Comparison of ENCODE assay signal across 19 cellular contexts in genomic region chr6:74167951-74168350, GRCh38.
DNase-seq lines count a peak whose midpoint lies in the region; ATAC-seq and TF ChIP-seq lines count a peak whose summit lies in the region.
"Had no signal": no experiment of that assay in that cellular context is flagged by ENCODE, and none has a peak within 500 bp of the region (broad histone marks: within the 10 kb centered on the region; RNA-seq: fewer than 3 reads in every experiment).

No MANE protein-coding gene starts in this region.

- H3K9ac ChIP-seq in IMR-90 (ENCODE audit: low read depth, low read length), result no peak overlapping the region

- no peak for ATAC-seq in IMR-90 (ENCODE audit: low read depth)
- ATAC-seq: CD8-positive, alpha-beta T cell had no signal

- H2AK9ac ChIP-seq in IMR-90 (replicated peaks; ENCODE audit: low read depth, low read length, poor library complexity), result no peak overlapping the region

- H3K9me3 ChIP-seq in IMR-90 (ENCODE audit: control insufficient read depth, insufficient read depth, low read length), result peaks cover 3% of the 10 kb centered on the region; the same call in 1 of the 2 replicates
- H3K9me3 ChIP-seq in Caco-2, result 0 out of 2 replicates have a peak, but pooled peaks cover 2% of the 10 kb centered on the region
- H3K9me3 ChIP-seq: SJCRH30 had no signal

- CTCF ChIA-PET in IMR-90 (lab: Yijun Ruan, JAX) (interaction anchor here (0.6 kb wide), 2 partner anchors 50 to 151 kb away, joined by 3 read pairs; no protein-coding TSS in a partner anchor), Caco-2 (lab: Charles Lee) (no interaction called here)

- no peak overlapping the region for H3K23ac ChIP-seq in IMR-90 (ENCODE audit: low read depth, low read length)

- no peak for TF ChIP-seq POLR2A in IMR-90 (IDR thresholded peaks at IDR 0.05; ENCODE audit: low read depth, low read length)

- intact Hi-C loops in IMR-90 (cut with micrococcal nuclease) (no loop called here), Caco-2 (cut with micrococcal nuclease; ENCODE audit: unreplicated experiment) (loop anchor here (2.0 kb wide), 1 partner anchor 29 kb away; no protein-coding TSS in a partner anchor)

- no peaks in the 10 kb centered on the region for H3K36me3 Mint-ChIP-seq in Caco-2 (ENCODE audit: insufficient read depth, unreplicated experiment)
- H3K36me3 Mint-ChIP-seq: CD8-positive, alpha-beta T cell; IgD-negative memory B cell had no signal

- H3K9me1 ChIP-seq in IMR-90 (ENCODE audit: insufficient read depth, low read length), result peaks cover 4% of the 10 kb centered on the region

- H2BK15ac ChIP-seq in IMR-90 (ENCODE audit: low read depth, low read length), result peak overlapping the region; percentile 7; the same call in 1 of the 3 replicates

- DNase-seq in AG20443 (ENCODE audit: low spot score), result peak; percentile 25
- DNase-seq in IMR-90, result peak; percentile 5
- peak; percentile 1 for DNase-seq in fibroblast of pulmonary artery (ENCODE audit: low read depth)
- peak; percentile 19 for DNase-seq in stromal cell of bone marrow (ENCODE audit: low read depth)
- no peak for DNase-seq in stimulated activated CD8-positive, alpha-beta memory T cell treated with anti-CD3 and anti-CD28 coated beads, Interleukin-4, amount 100 ng/mL, for 48 hours
- DNase-seq in Caco-2, result no peak
- no peak for DNase-seq in NCI-H2081 (lab: John Stamatoyannopoulos, UW)
- DNase-seq: CD8-positive, alpha-beta T cell; H7; Karpas-422; NCI-H1436; NCI-H1930; NCI-H345; NCI-H524 treated with DMSO at 0.1 percent for 48 hours; PC-9; SJCRH30 had no signal

- H3K4me3 ChIP-seq in IMR-90 (ENCODE audit: insufficient read depth, low read depth, low read length) (no peak overlapping the region), fibroblast of pulmonary artery (replicated peaks; ENCODE audit: low read depth, low read length) (no peak overlapping the region), Caco-2 (ENCODE audit: low read depth, low read length) (no peak overlapping the region)
- H3K4me3 ChIP-seq: PC-9, SJCRH30 had no signal

- H4K20me1 ChIP-seq in IMR-90 (ENCODE audit: insufficient read depth, low read length), result no peaks in the 10 kb centered on the region

- H4K91ac ChIP-seq in IMR-90 (ENCODE audit: insufficient read depth, low read depth, low read length), result peak overlapping the region; percentile 47

- no peak overlapping the region for H2AK5ac ChIP-seq in IMR-90 (ENCODE audit: low read depth, low read length)

- H3K4me3 Mint-ChIP-seq in Caco-2 (ENCODE audit: unreplicated experiment), result no peak overlapping the region
- H3K4me3 Mint-ChIP-seq: CD8-positive, alpha-beta T cell; IgD-negative memory B cell had no signal

- peaks cover 13% of the 10 kb centered on the region for H3K4me1 Mint-ChIP-seq in Caco-2 (ENCODE audit: low read depth, unreplicated experiment)
- H3K4me1 Mint-ChIP-seq: IgD-negative memory B cell had no signal

- in situ Hi-C loops in IMR-90 (cut with MboI; ENCODE audit: low sequenced_read_pairs), result no loop called here

- peak overlapping the region in 1 of 2 experiments; percentile 57; a peak in 1 of 4 replicates for H4K8ac ChIP-seq in IMR-90 (ENCODE audit: low read depth in 2 of 2, low read length in 2 of 2)

- H3K27me3 ChIP-seq in IMR-90 (ENCODE audit: control insufficient read depth, insufficient read depth, low read length) (no peaks in the 10 kb centered on the region), Caco-2 (replicated peaks; ENCODE audit: control insufficient read depth, insufficient read depth, low read length) (no peaks in the 10 kb centered on the region)
- H3K27me3 ChIP-seq: SJCRH30 had no signal

- no peak overlapping the region for H3K56ac ChIP-seq in IMR-90 (ENCODE audit: extremely low read depth, insufficient read depth, low read length)

- H3K79me1 ChIP-seq in IMR-90 (ENCODE audit: low read depth in 1 of 2, low read length in 2 of 2), result no peaks in the 10 kb centered on the region

- H2AFZ ChIP-seq in IMR-90 (replicated peaks; ENCODE audit: low read length, poor library complexity), result no peak overlapping the region
- H2AFZ ChIP-seq: PC-9 had no signal

- H3K4ac ChIP-seq in IMR-90 (ENCODE audit: low read depth, low read length), result peak overlapping the region; percentile 22; the same call in 1 of the 2 replicates

- H3K4me1 ChIP-seq in IMR-90 (ENCODE audit: control insufficient read depth, insufficient read depth, low read length) (peaks cover 8% of the 10 kb centered on the region; the same call in 1 of the 2 replicates), Caco-2 (peaks cover 21% of the 10 kb centered on the region)
- H3K4me1 ChIP-seq: SJCRH30 had no signal

- H2BK5ac ChIP-seq in IMR-90 (ENCODE audit: low read depth, low read length, poor library complexity, severe bottlenecking), result peak overlapping the region; percentile 29

- dilution Hi-C loops in IMR-90 (cut with HindIII; ENCODE audit: low sequenced_read_pairs, unreplicated experiment), result no loop called here

- no peak for TF ChIP-seq CTCF in IMR-90 (conservative IDR thresholded peaks at IDR 0.05; ENCODE audit: low read depth, low read length)
- TF ChIP-seq CTCF in fibroblast of pulmonary artery (IDR thresholded peaks at IDR 0.05; ENCODE audit: low read length, missing control alignments), result no peak
- no peak for TF ChIP-seq CTCF in Caco-2 (IDR thresholded peaks at IDR 0.05; ENCODE audit: insufficient read depth in 1 of 2, low read depth in 1 of 2, low read length in 1 of 2, severe bottlenecking in 1 of 2, unreplicated experiment in 1 of 2)

- H3K27ac ChIP-seq in IMR-90 (ENCODE audit: insufficient read depth, low read length), result no peak overlapping the region
- H3K27ac ChIP-seq: HL-60, PC-9, RWPE1, SJCRH30 had no signal

- POLR2A ChIA-PET in IMR-90 (lab: Charles Lee; ENCODE audit: unreplicated experiment), result interaction anchor here (0.6 kb wide), 2 partner anchors 56 to 1040 kb away, joined by 3 to 4 read pairs; no protein-coding TSS in a partner anchor
- POLR2A ChIA-PET in Caco-2 (lab: Charles Lee), result no interaction called here

- no CpG with 5 or more reads among the region's 1 CpG for WGBS in IMR-90 (ENCODE audit: extremely low coverage in 2 of 2, insufficient read length in 1 of 2), 2 experiments

- H3K36me3 ChIP-seq in IMR-90 (ENCODE audit: control insufficient read depth, insufficient read depth, low read length) (no peaks in the 10 kb centered on the region), Caco-2 (ENCODE audit: control insufficient read depth, insufficient read depth, low read length) (no peaks in the 10 kb centered on the region)
- H3K36me3 ChIP-seq: SJCRH30 had no signal

- peak overlapping the region; percentile 26 for H3K14ac ChIP-seq in IMR-90 (replicated peaks; ENCODE audit: low read depth, low read length)

- peak overlapping the region; percentile 14; the same call in 1 of the 2 replicates for H2BK20ac ChIP-seq in IMR-90 (ENCODE audit: low read depth, low read length)

- H2BK120ac ChIP-seq in IMR-90 (ENCODE audit: low read depth, low read length), result peak overlapping the region; percentile 54

- H3K27me3 Mint-ChIP-seq in Caco-2 (ENCODE audit: insufficient read depth, unreplicated experiment), result no peaks in the 10 kb centered on the region
- H3K27me3 Mint-ChIP-seq: IgD-negative memory B cell had no signal

- no peaks in the 10 kb centered on the region for H3K9me3 Mint-ChIP-seq in Caco-2 (ENCODE audit: unreplicated experiment)
- H3K9me3 Mint-ChIP-seq: CD8-positive, alpha-beta T cell had no signal

- H3K18ac ChIP-seq in IMR-90 (ENCODE audit: low read depth, low read length), result peak overlapping the region; percentile 45

- peak overlapping the region; percentile 12; the same call in 1 of the 2 replicates for H4K5ac ChIP-seq in IMR-90 (ENCODE audit: low read depth, low read length)

- TF ChIP-seq RAD21 in IMR-90 (IDR thresholded peaks at IDR 0.05; ENCODE audit: low read length), result no peak

- H3K4me2 ChIP-seq in IMR-90 (ENCODE audit: low read depth, low read length), result peak overlapping the region; percentile 7; the same call in 1 of the 2 replicates
- H3K4me2 ChIP-seq: PC-9 had no signal

- H3K27ac Mint-ChIP-seq in Caco-2 (ENCODE audit: unreplicated experiment), result no peak overlapping the region
- H3K27ac Mint-ChIP-seq: CD8-positive, alpha-beta T cell had no signal

- no TSS peak for BruUV-seq in IMR-90 (replicated peaks; lab: Mats Ljungman, UMichigan)
- BruUV-seq in Caco-2 (replicated peaks; lab: Mats Ljungman, UMichigan), result no TSS peak

TF ChIP-seq in IMR-90, 13 proteins besides CTCF, POLR2A, EP300 and RAD21:
- TF ChIP-seq CHD1 (IDR thresholded peaks at IDR 0.05; ENCODE audit: low read depth, low read length), result no peak
- no peak for TF ChIP-seq BHLHE40 (IDR thresholded peaks at IDR 0.05; ENCODE audit: low read depth, low read length)
TF ChIP-seq in IMR-90: peak in this region for 0.

Comparison
In these comparisons a context has a peak if more than half of its experiments do, and no peak if none do; other contexts are left out.
1. DNase-seq: peak in AG20443 (single experiment), IMR-90 (single experiment), fibroblast of pulmonary artery (single experiment) and stromal cell of bone marrow (single experiment); none in stimulated activated CD8-positive, alpha-beta memory T cell treated with anti-CD3 and anti-CD28 coated beads, Interleukin-4, amount 100 ng/mL, for 48 hours (single experiment), Caco-2 (0 of 2) and NCI-H2081 (0 of 2).